ENCODE assay signal across 20 cellular contexts in the genomic region with DNA sequence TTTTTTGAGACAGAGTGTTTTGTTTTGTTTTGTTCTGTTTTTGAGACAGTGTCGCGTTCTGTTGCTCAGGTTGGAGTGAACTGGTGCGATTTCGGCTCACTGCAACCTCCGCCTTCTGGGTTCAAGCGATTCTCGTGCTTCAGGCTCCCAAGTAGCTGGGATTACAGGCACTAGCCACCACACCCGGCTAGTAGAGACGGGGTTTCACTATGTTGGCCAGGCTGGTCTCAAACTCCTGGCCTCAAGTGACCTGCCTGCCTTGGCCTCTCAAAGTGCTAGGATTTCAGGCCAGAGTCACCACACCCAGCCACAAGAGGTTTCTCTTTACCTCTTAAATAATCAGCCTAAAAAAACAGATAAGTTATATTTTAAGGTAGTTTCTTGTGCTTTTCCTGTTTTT. TPM values are rescaled to one million over a fixed set of nuclear protein-coding genes. Genes with fewer than 3 reads are reported as not detected.
DNase-seq lines count a peak whose midpoint lies in the region; ATAC-seq, FAIRE-seq and TF ChIP-seq lines count a peak whose summit lies in the region.
"Had no signal": no experiment of that assay in that cellular context is flagged by ENCODE, and none has a peak within 500 bp of the region (broad histone marks: within the 10 kb centered on the region; RNA-seq: fewer than 3 reads in every experiment).

No MANE protein-coding gene starts in this region.

- POLR2A ChIA-PET in PC-3 (lab: Charles Lee; ENCODE audit: unreplicated experiment): no interaction called here

- H3K4me1 ChIP-seq in PC-3 (ENCODE audit: insufficient read depth, low read length): peaks cover 52% of the 10 kb centered on the region
- H3K4me1 ChIP-seq in breast epithelium: no peaks in the 10 kb centered on the region
- peaks cover 43% of the 10 kb centered on the region for H3K4me1 ChIP-seq in keratinocyte (ENCODE audit: control insufficient read depth, extremely low read depth, insufficient read depth, low read length)
- H3K4me1 ChIP-seq in stomach: peaks cover 9 to 42% (median 24%) of the 10 kb centered on the region in 4 donors
- H3K4me1 ChIP-seq in lower lobe of right lung: peaks cover 17% of the 10 kb centered on the region

- no peak for FAIRE-seq in keratinocyte (lab: Jason Lieb, UNC)
- FAIRE-seq: GM19239, islet of Langerhans had no signal

- H3K4me2 ChIP-seq in PC-3 (ENCODE audit: low read length): peak overlapping the region; percentile 68
- H3K4me2 ChIP-seq in keratinocyte (ENCODE audit: control insufficient read depth, extremely low read depth, insufficient read depth, low read depth, low read length): peak overlapping the region; percentile 47

- H4K20me1 ChIP-seq in PC-3 (ENCODE audit: low read length): no peaks in the 10 kb centered on the region
- H4K20me1 ChIP-seq in keratinocyte (ENCODE audit: control insufficient read depth, extremely low read depth, insufficient read depth, low read length): no peaks in the 10 kb centered on the region

- H3K27me3 ChIP-seq in PC-3 (ENCODE audit: low read length): no peaks in the 10 kb centered on the region
- no peaks in the 10 kb centered on the region for H3K27me3 ChIP-seq in breast epithelium
- no peaks in the 10 kb centered on the region for H3K27me3 ChIP-seq in keratinocyte (ENCODE audit: control insufficient read depth, extremely low read depth, insufficient read depth, low read length)
- H3K27me3 ChIP-seq in stomach: no peaks in the 10 kb centered on the region
- H3K27me3 ChIP-seq in lower lobe of right lung (ENCODE audit: low read depth): no peaks in the 10 kb centered on the region
- H3K27me3 ChIP-seq: SJSA1, thyroid gland had no signal

- intact Hi-C loops in PC-3 (cut with micrococcal nuclease): no loop called here
- intact Hi-C loops in breast epithelium (cut with DNase I; ENCODE audit: low total_unique reads): no loop called here
- intact Hi-C loops in stomach (cut with DNase I; ENCODE audit: low total_unique reads): no loop called here
- intact Hi-C loops in lower lobe of right lung (cut with DNase I): no loop called here

- H3K9ac ChIP-seq in PC-3 (ENCODE audit: low read length) (peak overlapping the region; percentile 21; the same call in 1 of the 2 replicates), keratinocyte (ENCODE audit: control insufficient read depth, extremely low read depth, insufficient read depth, low read length) (peak overlapping the region; percentile 26)

- ATAC-seq in PC-3 (no peak), GM18505 (IDR thresholded peaks at IDR 0.05; ENCODE audit: unreplicated experiment) (no peak), SK-N-SH treated with all-trans-retinoic acid at 6 μM for 48 hours (no peak), lower lobe of right lung (no peak)
- ATAC-seq: activated naive CD4-positive, alpha-beta T cell treated with anti-CD3 and anti-CD28 coated beads, Interleukin-2, amount 50 U/mL, for 72 hours; activated T-cell treated with anti-CD3 and anti-CD28 coated beads, Interleukin-2, amount 50 U/mL, for 4 hours had no signal

- H2AFZ ChIP-seq in PC-3 (ENCODE audit: low read length) (peak overlapping the region; percentile 46; the same call in 1 of the 2 replicates), keratinocyte (ENCODE audit: control insufficient read depth, low read length) (no peak overlapping the region)

- H3K36me3 ChIP-seq in PC-3 (ENCODE audit: low read depth, low read length) (no peaks in the 10 kb centered on the region), breast epithelium (no peaks in the 10 kb centered on the region), keratinocyte (ENCODE audit: control insufficient read depth in 2 of 2, extremely low read depth in 1 of 2, insufficient read depth in 2 of 2, low read length in 2 of 2) (no peaks in the 10 kb centered on the region), stomach (no peaks in the 10 kb centered on the region), lower lobe of right lung (no peaks in the 10 kb centered on the region)
- H3K36me3 ChIP-seq: SJSA1, thyroid gland had no signal

- BruUV-seq in PC-3 (replicated peaks; lab: Mats Ljungman, UMichigan): no TSS peak

- H3K4me3 ChIP-seq in PC-3 (ENCODE audit: low read length) (no peak overlapping the region), breast epithelium (no peak overlapping the region), keratinocyte (ENCODE audit: control insufficient read depth in 2 of 3, extremely low read depth in 1 of 3, insufficient read depth in 2 of 3, low read depth in 1 of 3, low read length in 3 of 3) (no peak overlapping the region), stomach (no peak overlapping the region), lower lobe of right lung (no peak overlapping the region)
- H3K4me3 ChIP-seq: SJSA1, thyroid gland had no signal

- no peaks in the 10 kb centered on the region for H3K9me2 ChIP-seq in PC-3 (replicated peaks; ENCODE audit: low read length)

- H3K79me2 ChIP-seq in PC-3 (ENCODE audit: low read length): no peaks in the 10 kb centered on the region
- H3K79me2 ChIP-seq in keratinocyte (ENCODE audit: control insufficient read depth, insufficient read depth, low read length): no peaks in the 10 kb centered on the region

- DNase-seq in PC-3 (no peak), breast epithelium (ENCODE audit: low spot score in 2 of 2) (no peak), keratinocyte (ENCODE audit: low read depth, low spot score) (no peak), stomach (no peak), pons (ENCODE audit: low spot score) (no peak), lower lobe of right lung (no peak)
- DNase-seq: activated CD4-positive, alpha-beta memory T cell treated with anti-CD3 and anti-CD28 coated beads, Interleukin-2, amount 10 ng/mL, durations not matched to agents 7 days and 5 days; activated CD4-positive, CD25-positive, alpha-beta regulatory T cell; activated T-cell treated with anti-CD3 and anti-CD28 coated beads, Interleukin-2, amount 50 U/mL, for 4 hours; AML-193; mesendoderm; NCI-H1417; NCI-H2171 had no signal

- CTCF ChIA-PET in PC-3 (lab: Charles Lee): no interaction called here

- TF ChIP-seq CTCF in PC-3 (conservative IDR thresholded peaks at IDR 0.05; ENCODE audit: low read depth, low read length): no peak
- no peak for TF ChIP-seq CTCF in breast epithelium (IDR thresholded peaks at IDR 0.05)
- TF ChIP-seq CTCF in keratinocyte (optimal IDR thresholded peaks at IDR 0.05 in 1 of 3, IDR thresholded peaks at IDR 0.05 in 1 of 3, conservative IDR thresholded peaks at IDR 0.05 in 1 of 3; ENCODE audit: extremely low read depth in 1 of 3, insufficient read depth in 2 of 3, low read length in 3 of 3): no peak
- no peak for TF ChIP-seq CTCF in stomach (IDR thresholded peaks at IDR 0.05)
- TF ChIP-seq CTCF in lower lobe of right lung (IDR thresholded peaks at IDR 0.05): no peak

- WGBS in stomach, 5 donors: 67 to 86% (median 73%) methylated on average over 9 of the region's 9 CpGs

- no peaks in the 10 kb centered on the region for H3K9me1 ChIP-seq in keratinocyte (ENCODE audit: control insufficient read depth, extremely low read depth, insufficient read depth, low read length)

- no peaks in the 10 kb centered on the region for H3K9me3 ChIP-seq in PC-3 (ENCODE audit: low read length)
- H3K9me3 ChIP-seq in breast epithelium: no peaks in the 10 kb centered on the region
- no peaks in the 10 kb centered on the region for H3K9me3 ChIP-seq in keratinocyte (ENCODE audit: control insufficient read depth, low read depth, low read length)
- no peaks in the 10 kb centered on the region for H3K9me3 ChIP-seq in stomach
- no peaks in the 10 kb centered on the region for H3K9me3 ChIP-seq in lower lobe of right lung
- H3K9me3 ChIP-seq: SJSA1, thyroid gland had no signal

- no peak for TF ChIP-seq EP300 in stomach (IDR thresholded peaks at IDR 0.05)

- H3F3A ChIP-seq in PC-3 (ENCODE audit: low read length, unreplicated experiment): peaks cover 6% of the 10 kb centered on the region

- dilution Hi-C loops in keratinocyte (cut with MboI; ENCODE audit: extremely low pct_ligation_motif_present, low sequenced_read_pairs): no loop called here

- H3K27ac ChIP-seq in PC-3 (ENCODE audit: low read length) (peak overlapping the region; percentile 70), breast epithelium (peak overlapping the region; percentile 60 to 76), keratinocyte (ENCODE audit: control insufficient read depth, insufficient read depth, low read length) (peak overlapping the region; percentile 53), stomach (peak overlapping the region; percentile 57 to 73 (median 63)), lower lobe of right lung (no peak overlapping the region)
- H3K27ac ChIP-seq: SJSA1, thyroid gland had no signal

- TF ChIP-seq POLR2A in breast epithelium (IDR thresholded peaks at IDR 0.05) (no peak), stomach (IDR thresholded peaks at IDR 0.05) (no peak), GM18505 (IDR thresholded peaks at IDR 0.05; ENCODE audit: borderline replicate concordance, extremely low read depth, insufficient read depth, insufficient read length) (no peak)

TF ChIP-seq in SK-N-SH treated with all-trans-retinoic acid at 6 μM for 48 hours, 23 proteins besides CTCF, POLR2A, EP300 and RAD21:
- no peak for TF ChIP-seq ARNTL (CRISPR knock-in tag; IDR thresholded peaks at IDR 0.05; ENCODE audit: borderline replicate concordance, low read depth)
- no peak for TF ChIP-seq ESRRG (CRISPR knock-in tag; IDR thresholded peaks at IDR 0.05)
- no peak for TF ChIP-seq ZNF70 (CRISPR knock-in tag; IDR thresholded peaks at IDR 0.05)
- TF ChIP-seq CSDC2 (CRISPR knock-in tag; IDR thresholded peaks at IDR 0.05): no peak

RNA-seq across cellular contexts. Expression of a gene that starts 8.7 kb away (rescaled TPM):
- 13.6 and 16.6 TPM in 2 replicates for total RNA-seq in PC-3 (2014; rRNA removed)
- 100 to 1,000 TPM in 1 of 3 donors, 10 to 100 TPM in 2; 40.0 to 102 (median 60.0) TPM for total RNA-seq in breast epithelium
- polyA plus RNA-seq in keratinocyte: 13.7 to 26.6 TPM (median 16.1 TPM) in 3 replicates
- 29.7 TPM for polyA plus RNA-seq in keratinocyte (2011; ENCODE audit: low read depth)
- polyA plus RNA-seq in keratinocyte (2011; cell fraction: cytosol; rRNA removed): 9.1 and 19.4 TPM in 2 replicates
- polyA plus RNA-seq in keratinocyte (2011; cell fraction: nucleus; rRNA removed): 23.8 and 30.6 TPM in 2 replicates
- polyA plus RNA-seq in keratinocyte (2012; ENCODE audit: low replicate concordance): 11.7 and 18.6 TPM in 2 replicates
- 5.1 to 32.9 TPM (median 13.3 TPM) in 3 replicates for polyA minus RNA-seq in keratinocyte
- polyA minus RNA-seq in keratinocyte (2011; cell fraction: cytosol; rRNA and poly(A)+ RNA removed): 21.5 TPM
- polyA minus RNA-seq in keratinocyte (2011; cell fraction: nucleus; rRNA and poly(A)+ RNA removed): 23.6 and 43.0 TPM in 2 replicates
- 100 to 1,000 TPM in 2 of 5 donors, 10 to 100 TPM in 2, 1 to 10 TPM in 1; 9.8 to 343 (median 40.7) TPM for total RNA-seq in stomach
- 10 to 100 TPM; 16.6 to 37.7 (median 18.1) TPM for polyA plus RNA-seq in stomach
- total RNA-seq in lower lobe of right lung: 29.8 TPM
